1 cellular context compared by ENCODE assay signal in the genomic region with DNA sequence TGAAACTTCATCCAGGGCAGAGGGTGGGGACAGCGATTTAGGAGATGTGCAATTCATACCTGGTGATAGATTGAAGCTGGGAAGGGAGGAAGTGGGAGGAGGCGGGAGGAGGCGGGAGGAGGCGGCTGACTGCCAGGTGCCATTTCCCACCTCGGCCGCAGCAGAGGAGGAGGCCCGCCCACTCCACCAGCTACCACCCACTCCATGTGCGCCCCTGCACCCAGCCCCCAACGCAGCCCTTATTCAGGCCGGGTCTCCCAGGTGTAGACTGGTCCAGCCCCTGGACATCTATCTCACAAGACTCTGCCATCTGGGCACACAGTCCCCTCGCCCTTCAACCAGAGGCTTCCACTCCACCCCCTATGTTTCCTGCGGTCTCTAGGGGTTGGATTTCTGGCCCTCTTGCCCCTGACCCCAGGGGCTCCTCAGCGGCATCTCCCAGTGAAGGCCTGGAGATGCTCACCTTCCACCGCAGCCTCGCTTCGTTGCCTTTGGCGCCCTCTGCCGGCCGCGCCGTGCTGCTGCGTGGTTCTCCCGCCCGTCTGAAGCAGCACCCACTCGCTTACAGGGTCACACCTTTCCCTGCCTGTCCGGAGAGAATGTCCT.
TF ChIP-seq lines count a peak whose summit lies in the region.

No MANE protein-coding gene starts in this region.

TF ChIP-seq in HepG2, 621 proteins besides CTCF, POLR2A, EP300 and RAD21 (continued from another document):
- TF ChIP-seq, protein P1, sequence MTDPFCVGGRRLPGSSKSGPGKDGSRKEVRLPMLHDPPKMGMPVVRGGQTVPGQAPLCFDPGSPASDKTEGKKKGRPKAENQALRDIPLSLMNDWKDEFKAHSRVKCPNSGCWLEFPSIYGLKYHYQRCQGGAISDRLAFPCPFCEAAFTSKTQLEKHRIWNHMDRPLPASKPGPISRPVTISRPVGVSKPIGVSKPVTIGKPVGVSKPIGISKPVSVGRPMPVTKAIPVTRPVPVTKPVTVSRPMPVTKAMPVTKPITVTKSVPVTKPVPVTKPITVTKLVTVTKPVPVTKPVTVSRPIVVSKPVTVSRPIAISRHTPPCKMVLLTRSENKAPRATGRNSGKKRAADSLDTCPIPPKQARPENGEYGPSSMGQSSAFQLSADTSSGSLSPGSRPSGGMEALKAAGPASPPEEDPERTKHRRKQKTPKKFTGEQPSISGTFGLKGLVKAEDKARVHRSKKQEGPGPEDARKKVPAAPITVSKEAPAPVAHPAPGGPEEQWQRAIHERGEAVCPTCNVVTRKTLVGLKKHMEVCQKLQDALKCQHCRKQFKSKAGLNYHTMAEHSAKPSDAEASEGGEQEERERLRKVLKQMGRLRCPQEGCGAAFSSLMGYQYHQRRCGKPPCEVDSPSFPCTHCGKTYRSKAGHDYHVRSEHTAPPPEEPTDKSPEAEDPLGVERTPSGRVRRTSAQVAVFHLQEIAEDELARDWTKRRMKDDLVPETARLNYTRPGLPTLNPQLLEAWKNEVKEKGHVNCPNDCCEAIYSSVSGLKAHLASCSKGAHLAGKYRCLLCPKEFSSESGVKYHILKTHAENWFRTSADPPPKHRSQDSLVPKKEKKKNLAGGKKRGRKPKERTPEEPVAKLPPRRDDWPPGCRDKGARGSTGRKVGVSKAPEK (CRISPR knock-in tag; IDR thresholded peaks at IDR 0.05; ENCODE audit: borderline replicate concordance) = no peak
- TF ChIP-seq SMYD3 (CRISPR knock-in tag; IDR thresholded peaks at IDR 0.05) (no peak), CENPX (CRISPR knock-in tag; IDR thresholded peaks at IDR 0.05) (no peak), ZNF350 (CRISPR knock-in tag; IDR thresholded peaks at IDR 0.05; ENCODE audit: borderline replicate concordance, low read depth) (no peak), JDP2 (CRISPR knock-in tag; IDR thresholded peaks at IDR 0.05; ENCODE audit: borderline replicate concordance) (no peak), CHD4 (IDR thresholded peaks at IDR 0.05; ENCODE audit: borderline replicate concordance, low read length) (no peak), IKZF4 (CRISPR knock-in tag; IDR thresholded peaks at IDR 0.05; ENCODE audit: borderline replicate concordance, low read depth, not compliant biosample characterization) (no peak), HNF4G (IDR thresholded peaks at IDR 0.05; ENCODE audit: borderline replicate concordance, low read depth, low read length) (no peak), HNF4G (CRISPR knock-in tag; IDR thresholded peaks at IDR 0.05; ENCODE audit: borderline replicate concordance, low read depth) (no peak), HIVEP1 (CRISPR knock-in tag; IDR thresholded peaks at IDR 0.05) (no peak), ZNF879 (CRISPR knock-in tag; IDR thresholded peaks at IDR 0.05) (no peak), NFE2 (CRISPR knock-in tag; IDR thresholded peaks at IDR 0.05) (no peak), ZNF234 (CRISPR knock-in tag; conservative IDR thresholded peaks at IDR 0.05) (no peak), SRY (CRISPR knock-in tag; IDR thresholded peaks at IDR 0.05) (no peak), ZNF138 (CRISPR knock-in tag; IDR thresholded peaks at IDR 0.05; ENCODE audit: low read depth) (0 out of 2 replicates have a peak, but pooled peaks have one; percentile 35), NR1H2 (CRISPR knock-in tag; IDR thresholded peaks at IDR 0.05; ENCODE audit: borderline replicate concordance, low read depth) (no peak), ZFP1 (CRISPR knock-in tag; IDR thresholded peaks at IDR 0.05) (no peak), HOXD1 (CRISPR knock-in tag; IDR thresholded peaks at IDR 0.05) (no peak), TRIM24 (CRISPR knock-in tag; IDR thresholded peaks at IDR 0.05) (no peak), SNAPC5 (CRISPR knock-in tag; IDR thresholded peaks at IDR 0.05; ENCODE audit: borderline replicate concordance) (no peak), MNT (IDR thresholded peaks at IDR 0.05) (no peak), KLF15 (CRISPR knock-in tag; IDR thresholded peaks at IDR 0.05; ENCODE audit: borderline replicate concordance) (no peak), ZBTB20 (CRISPR knock-in tag; IDR thresholded peaks at IDR 0.05; ENCODE audit: borderline replicate concordance, low read depth) (no peak), ZNF569 (CRISPR knock-in tag; IDR thresholded peaks at IDR 0.05; ENCODE audit: borderline replicate concordance) (no peak), CEBPB (IDR thresholded peaks at IDR 0.05; ENCODE audit: borderline replicate concordance, low read depth, low read length) (no peak), NFE2L1 (CRISPR knock-in tag; IDR thresholded peaks at IDR 0.05; ENCODE audit: borderline replicate concordance) (no peak), ZNF510 (CRISPR knock-in tag; IDR thresholded peaks at IDR 0.05; ENCODE audit: low read depth) (no peak), NR2C2 (CRISPR knock-in tag; IDR thresholded peaks at IDR 0.05; ENCODE audit: borderline replicate concordance) (no peak)
- TF ChIP-seq, protein P2, sequence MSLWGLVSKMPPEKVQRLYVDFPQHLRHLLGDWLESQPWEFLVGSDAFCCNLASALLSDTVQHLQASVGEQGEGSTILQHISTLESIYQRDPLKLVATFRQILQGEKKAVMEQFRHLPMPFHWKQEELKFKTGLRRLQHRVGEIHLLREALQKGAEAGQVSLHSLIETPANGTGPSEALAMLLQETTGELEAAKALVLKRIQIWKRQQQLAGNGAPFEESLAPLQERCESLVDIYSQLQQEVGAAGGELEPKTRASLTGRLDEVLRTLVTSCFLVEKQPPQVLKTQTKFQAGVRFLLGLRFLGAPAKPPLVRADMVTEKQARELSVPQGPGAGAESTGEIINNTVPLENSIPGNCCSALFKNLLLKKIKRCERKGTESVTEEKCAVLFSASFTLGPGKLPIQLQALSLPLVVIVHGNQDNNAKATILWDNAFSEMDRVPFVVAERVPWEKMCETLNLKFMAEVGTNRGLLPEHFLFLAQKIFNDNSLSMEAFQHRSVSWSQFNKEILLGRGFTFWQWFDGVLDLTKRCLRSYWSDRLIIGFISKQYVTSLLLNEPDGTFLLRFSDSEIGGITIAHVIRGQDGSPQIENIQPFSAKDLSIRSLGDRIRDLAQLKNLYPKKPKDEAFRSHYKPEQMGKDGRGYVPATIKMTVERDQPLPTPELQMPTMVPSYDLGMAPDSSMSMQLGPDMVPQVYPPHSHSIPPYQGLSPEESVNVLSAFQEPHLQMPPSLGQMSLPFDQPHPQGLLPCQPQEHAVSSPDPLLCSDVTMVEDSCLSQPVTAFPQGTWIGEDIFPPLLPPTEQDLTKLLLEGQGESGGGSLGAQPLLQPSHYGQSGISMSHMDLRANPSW (CRISPR knock-in tag; IDR thresholded peaks at IDR 0.05; ENCODE audit: borderline replicate concordance) = no peak
- TF ChIP-seq, protein P3, sequence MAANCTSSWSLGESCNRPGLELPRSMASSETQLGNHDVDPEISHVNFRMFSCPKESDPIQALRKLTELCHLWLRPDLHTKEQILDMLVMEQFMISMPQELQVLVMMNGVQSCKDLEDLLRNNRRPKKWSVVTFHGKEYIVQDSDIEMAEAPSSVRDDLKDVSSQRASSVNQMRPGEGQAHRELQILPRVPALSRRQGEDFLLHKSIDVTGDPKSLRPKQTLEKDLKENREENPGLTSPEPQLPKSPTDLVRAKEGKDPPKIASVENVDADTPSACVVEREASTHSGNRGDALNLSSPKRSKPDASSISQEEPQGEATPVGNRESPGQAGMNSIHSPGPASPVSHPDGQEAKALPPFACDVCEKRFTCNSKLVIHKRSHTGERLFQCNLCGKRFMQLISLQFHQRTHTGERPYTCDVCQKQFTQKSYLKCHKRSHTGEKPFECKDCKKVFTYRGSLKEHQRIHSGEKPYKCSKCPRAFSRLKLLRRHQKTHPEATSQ (CRISPR knock-in tag; IDR thresholded peaks at IDR 0.05; ENCODE audit: borderline replicate concordance) = no peak
- TF ChIP-seq, protein P4, sequence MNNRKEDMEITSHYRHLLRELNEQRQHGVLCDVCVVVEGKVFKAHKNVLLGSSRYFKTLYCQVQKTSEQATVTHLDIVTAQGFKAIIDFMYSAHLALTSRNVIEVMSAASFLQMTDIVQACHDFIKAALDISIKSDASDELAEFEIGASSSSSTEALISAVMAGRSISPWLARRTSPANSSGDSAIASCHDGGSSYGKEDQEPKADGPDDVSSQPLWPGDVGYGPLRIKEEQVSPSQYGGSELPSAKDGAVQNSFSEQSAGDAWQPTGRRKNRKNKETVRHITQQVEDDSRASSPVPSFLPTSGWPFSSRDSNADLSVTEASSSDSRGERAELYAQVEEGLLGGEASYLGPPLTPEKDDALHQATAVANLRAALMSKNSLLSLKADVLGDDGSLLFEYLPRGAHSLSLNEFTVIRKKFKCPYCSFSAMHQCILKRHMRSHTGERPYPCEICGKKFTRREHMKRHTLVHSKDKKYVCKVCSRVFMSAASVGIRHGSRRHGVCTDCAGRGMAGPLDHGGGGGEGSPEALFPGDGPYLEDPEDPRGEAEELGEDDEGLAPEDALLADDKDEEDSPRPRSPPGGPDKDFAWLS (CRISPR knock-in tag; IDR thresholded peaks at IDR 0.05; ENCODE audit: borderline replicate concordance) = no peak
